ENCODE assay signal across 8 cellular contexts in genomic region chr14:68459480-68460136, GRCh38.
DNase-seq lines count a peak whose midpoint lies in the region; ATAC-seq and TF ChIP-seq lines count a peak whose summit lies in the region.
"Had no signal": no experiment of that assay in that cellular context is flagged by ENCODE, and none has a peak within 500 bp of the region (broad histone marks: within the 10 kb centered on the region; RNA-seq: fewer than 3 reads in every experiment).

No MANE protein-coding gene starts in this region.

- intact Hi-C loops in upper lobe of right lung (cut with DNase I) = no loop called here

- no peaks in the 10 kb centered on the region for H3K36me3 ChIP-seq in SJCRH30
- H3K36me3 ChIP-seq in upper lobe of right lung = no peaks in the 10 kb centered on the region

- peaks cover 2% of the 10 kb centered on the region for H3K27me3 Mint-ChIP-seq in nephron (ENCODE audit: low read depth)

- H3K27ac Mint-ChIP-seq in nephron = peak overlapping the region; percentile 93 to 97 (median 95)

- peaks cover 7% of the 10 kb centered on the region for H3K36me3 Mint-ChIP-seq in nephron (ENCODE audit: low read depth)

- H3K4me1 Mint-ChIP-seq in nephron = peaks cover 46% of the 10 kb centered on the region

- H3K4me1 ChIP-seq in SJCRH30 = peaks cover 45% of the 10 kb centered on the region
- peaks cover 28% of the 10 kb centered on the region for H3K4me1 ChIP-seq in upper lobe of right lung

- H3K9me3 Mint-ChIP-seq in nephron = peaks cover 11% of the 10 kb centered on the region

- ATAC-seq in upper lobe of right lung (no peak), HG03457 (IDR thresholded peaks at IDR 0.05; ENCODE audit: unreplicated experiment) (no peak), GM18519 (IDR thresholded peaks at IDR 0.05; ENCODE audit: low FRiP score, unreplicated experiment) (no peak)
- ATAC-seq: K562 had no signal

- no peak for DNase-seq in SJCRH30
- no peak for DNase-seq in epithelial cell of prostate (ENCODE audit: low read depth, low spot score)
- no peak for DNase-seq in upper lobe of right lung
- DNase-seq in KG1 (lab: John Stamatoyannopoulos, UW) = no peak

- H3K27ac ChIP-seq in SJCRH30 = peak overlapping the region; percentile 88
- peak overlapping the region; percentile 93 for H3K27ac ChIP-seq in epithelial cell of prostate
- peak overlapping the region; percentile 70 for H3K27ac ChIP-seq in upper lobe of right lung

- H3K9me3 ChIP-seq in SJCRH30 (replicated peaks) = no peaks in the 10 kb centered on the region; the same call in 1 of the 2 replicates
- no peaks in the 10 kb centered on the region for H3K9me3 ChIP-seq in upper lobe of right lung

- H3K4me3 ChIP-seq in SJCRH30 (no peak overlapping the region), upper lobe of right lung (no peak overlapping the region)
- H3K4me3 ChIP-seq: K562 had no signal

- no peaks in the 10 kb centered on the region for H3K27me3 ChIP-seq in SJCRH30
- no peaks in the 10 kb centered on the region for H3K27me3 ChIP-seq in upper lobe of right lung

- H3K4me3 Mint-ChIP-seq in nephron = no peak overlapping the region

- TF ChIP-seq CTCF in nephron (IDR thresholded peaks at IDR 0.05; ENCODE audit: unreplicated experiment in 3 of 3) (no peak), upper lobe of right lung (IDR thresholded peaks at IDR 0.05) (no peak)
